ENCODE assay signal across 8 cellular contexts in genomic region chr15:65870889-65871533, GRCh38. TPM values are rescaled to one million over a fixed set of nuclear protein-coding genes. Genes with fewer than 3 reads are reported as not detected.
A peak's percentile ranks its signal among the peaks of the same experiment; 100 is the strongest.
DNase-seq lines count a peak whose midpoint lies in the region; ATAC-seq and TF ChIP-seq lines count a peak whose summit lies in the region.

No MANE protein-coding gene starts in this region.

- peak overlapping the region; percentile 76 to 97 for H3K4me3 ChIP-seq in right atrium auricular region
- H3K4me3 ChIP-seq in astrocyte of the spinal cord (ENCODE audit: low read depth, low read length), result peak overlapping the region; percentile 92
- peak overlapping the region; percentile 96 for H3K4me3 ChIP-seq in suprapubic skin

- DNase-seq in right atrium auricular region (ENCODE audit: low spot score) (no peak), Right ventricle myocardium inferior (ENCODE audit: missing footprints) (no peak), NCI-H82 (lab: John Stamatoyannopoulos, UW) (peak; percentile 58), astrocyte of the spinal cord (ENCODE audit: low read depth, low spot score) (peak; percentile 54), kidney tubule cell (ENCODE audit: low spot score) (peak; percentile 73), suprapubic skin (ENCODE audit: low spot score in 2 of 2) (no peak)

- TF ChIP-seq CTCF in right atrium auricular region (IDR thresholded peaks at IDR 0.05), result no peak
- no peak for TF ChIP-seq CTCF in astrocyte of the spinal cord (IDR thresholded peaks at IDR 0.05; ENCODE audit: low read depth, low read length)
- TF ChIP-seq CTCF in suprapubic skin (IDR thresholded peaks at IDR 0.05), result no peak

- TF ChIP-seq POLR2A in suprapubic skin (IDR thresholded peaks at IDR 0.05), result no peak

- no peaks in the 10 kb centered on the region for H3K27me3 ChIP-seq in right atrium auricular region
- no peaks in the 10 kb centered on the region for H3K27me3 ChIP-seq in suprapubic skin

- H3K36me3 ChIP-seq in right atrium auricular region (peaks cover 7% of the 10 kb centered on the region), suprapubic skin (peaks cover 6% of the 10 kb centered on the region)

- intact Hi-C loops in Right ventricle myocardium inferior (cut with DNase I), result no loop called here

- ATAC-seq in Right ventricle myocardium inferior, result no peak
- no peak for ATAC-seq in GM18517 (IDR thresholded peaks at IDR 0.05; ENCODE audit: unreplicated experiment)
- ATAC-seq in HG02678 (IDR thresholded peaks at IDR 0.05; ENCODE audit: unreplicated experiment), result no peak

- H3K27ac ChIP-seq in right atrium auricular region, result peak overlapping the region; percentile 94 to 97
- H3K27ac ChIP-seq in suprapubic skin, result peak overlapping the region; percentile 99

- TF ChIP-seq EP300 in suprapubic skin (IDR thresholded peaks at IDR 0.05), result no peak

- H3K9me3 ChIP-seq in right atrium auricular region (no peaks in the 10 kb centered on the region), suprapubic skin (no peaks in the 10 kb centered on the region)

- 27% methylated on average over 2 of the region's 2 CpGs for WGBS in suprapubic skin

- H3K4me1 ChIP-seq in right atrium auricular region, result peaks cover 0 to 41% of the 10 kb centered on the region in 2 donors
- H3K4me1 ChIP-seq in suprapubic skin, result peaks cover 33% of the 10 kb centered on the region

- in situ Hi-C loops in astrocyte of the spinal cord (cut with HindIII; ENCODE audit: low sequenced_read_pairs), result no loop called here

RNA-seq across cellular contexts. Expression of gene RAB11A, which starts 1.7 kb away (rescaled TPM):
- total RNA-seq in right atrium auricular region, result 100 to 1,000 TPM; 122 to 183 TPM
- total RNA-seq in Right ventricle myocardium inferior, result 161 TPM
- total RNA-seq in suprapubic skin, result 100 to 1,000 TPM; 150 to 650 (median 425) TPM

Comparison
In these comparisons a context has a peak if more than half of its experiments do, and no peak if none do; other contexts are left out.
1. DNase-seq: peak in NCI-H82 (single experiment), astrocyte of the spinal cord (single experiment) and kidney tubule cell (single experiment); none in right atrium auricular region (single experiment), Right ventricle myocardium inferior (single experiment) and suprapubic skin (0 of 2).
2. Peak in every context shown above with its lines, with median percentiles within 50 percentile points of each other: H3K4me3 ChIP-seq.